In the genomic region with DNA sequence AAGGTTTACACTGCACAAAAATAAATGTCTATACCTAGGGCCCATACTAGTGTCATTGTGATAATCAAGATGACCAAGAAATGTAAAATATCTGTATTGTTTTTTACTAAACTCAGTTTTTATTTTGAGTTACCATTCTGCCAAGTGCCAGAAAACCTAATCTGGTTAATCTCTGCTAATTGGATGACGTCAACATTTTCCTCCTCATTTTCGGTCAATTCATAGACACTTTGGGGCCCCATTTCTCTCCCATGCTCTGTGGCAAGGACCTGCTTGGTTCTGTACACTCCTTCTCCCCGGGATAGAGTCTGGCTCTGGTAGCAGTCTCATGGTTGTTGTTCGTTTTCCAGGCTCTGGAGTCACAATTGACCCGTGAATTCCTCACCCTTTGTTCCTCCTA, we compare ENCODE assay signal across 9 cellular contexts.
"Had no signal": no experiment of that assay in that cellular context is flagged by ENCODE, and none has a peak within 500 bp of the region (broad histone marks: within the 10 kb centered on the region; RNA-seq: fewer than 3 reads in every experiment).

No MANE protein-coding gene starts in this region.

- H3K4me3 Mint-ChIP-seq: HFFc6, IgD-negative memory B cell had no signal

- H3K27ac ChIP-seq: GM23248, HL-60 had no signal

- H3K9me3 Mint-ChIP-seq: HFFc6, IgD-negative memory B cell had no signal

- H3K9me3 ChIP-seq: HAP-1 had no signal

- H3K27ac Mint-ChIP-seq: HFFc6, IgD-negative memory B cell had no signal

- H2AFZ ChIP-seq: GM23248 had no signal

- DNase-seq: GM23248, GOT3, H7, HFFc6, KG1 had no signal

- H3K36me3 ChIP-seq: HAP-1 had no signal

- H3K9ac ChIP-seq: GM23248 had no signal

- H3K4me3 ChIP-seq: GM23248, HAP-1 had no signal

- ATAC-seq: HCT116 had no signal

- H3K36me3 Mint-ChIP-seq: IgD-negative memory B cell had no signal
